ENCODE assay signal across 9 cellular contexts in genomic region chr17:29594441-29595090, GRCh38. TPM values are rescaled to one million over a fixed set of nuclear protein-coding genes. Genes with fewer than 3 reads are reported as not detected.
A peak's percentile ranks its signal among the peaks of the same experiment; 100 is the strongest.
DNase-seq lines count a peak whose midpoint lies in the region; ATAC-seq and TF ChIP-seq lines count a peak whose summit lies in the region.
"Had no signal": no experiment of that assay in that cellular context is flagged by ENCODE, and none has a peak within 500 bp of the region (broad histone marks: within the 10 kb centered on the region; RNA-seq: fewer than 3 reads in every experiment).

No MANE protein-coding gene starts in this region.

- H3K27ac Mint-ChIP-seq in CD8-positive, alpha-beta memory T cell, result no peak overlapping the region
- H3K27ac Mint-ChIP-seq in chondrocyte (ENCODE audit: unreplicated experiment) (no peak overlapping the region), osteocyte (ENCODE audit: unreplicated experiment) (peak overlapping the region; percentile 18)

- H3K9me3 Mint-ChIP-seq in CD8-positive, alpha-beta memory T cell, result no peaks in the 10 kb centered on the region
- H3K9me3 Mint-ChIP-seq in chondrocyte (ENCODE audit: low read depth), result no peaks in the 10 kb centered on the region
- no peaks in the 10 kb centered on the region for H3K9me3 Mint-ChIP-seq in osteocyte (ENCODE audit: unreplicated experiment)

- H3K4me3 ChIP-seq in CD8-positive, alpha-beta memory T cell (ENCODE audit: low read length), result no peak overlapping the region
- H3K4me3 ChIP-seq in OCI-LY1 (ENCODE audit: low read depth, low read length, poor library complexity, severe bottlenecking), result peak overlapping the region; percentile 73

- H3K79me2 ChIP-seq in OCI-LY1 (ENCODE audit: insufficient read depth, low read length), result no peaks in the 10 kb centered on the region

- H3K9me2 ChIP-seq in OCI-LY1 (ENCODE audit: low read depth, low read length), result no peaks in the 10 kb centered on the region

- H3K36me3 Mint-ChIP-seq in CD8-positive, alpha-beta memory T cell, result peaks cover 0 to 1% (median 0%) of the 10 kb centered on the region in 3 donors
- no peaks in the 10 kb centered on the region for H3K36me3 Mint-ChIP-seq in chondrocyte (ENCODE audit: low read depth)
- no peaks in the 10 kb centered on the region for H3K36me3 Mint-ChIP-seq in osteocyte (ENCODE audit: unreplicated experiment)

- H3K4me3 Mint-ChIP-seq in CD8-positive, alpha-beta memory T cell, result peak overlapping the region; percentile 61 to 90 (median 78)
- H3K4me3 Mint-ChIP-seq in chondrocyte (ENCODE audit: unreplicated experiment) (peak overlapping the region; percentile 71), osteocyte (ENCODE audit: unreplicated experiment) (peak overlapping the region; percentile 73)

- no peak for ATAC-seq in GM18502 (IDR thresholded peaks at IDR 0.05; ENCODE audit: poor library complexity, unreplicated experiment)

- peaks cover 39% of the 10 kb centered on the region for H3K4me1 ChIP-seq in CD8-positive, alpha-beta memory T cell (ENCODE audit: insufficient read depth, low read length)
- peaks cover 41% of the 10 kb centered on the region for H3K4me1 ChIP-seq in OCI-LY1 (ENCODE audit: insufficient read depth, low read length, severe bottlenecking)

- POLR2A ChIA-PET in CD8-positive, alpha-beta memory T cell (lab: Charles Lee), result interaction anchor here (1.0 kb wide), 1 partner anchor 22 kb away, joined by 3 read pairs; no protein-coding TSS in a partner anchor

- H3K9me3 ChIP-seq in CD8-positive, alpha-beta memory T cell (ENCODE audit: low read length), result no peaks in the 10 kb centered on the region
- no peaks in the 10 kb centered on the region for H3K9me3 ChIP-seq in OCI-LY1 (ENCODE audit: low read length)

- H3K27me3 ChIP-seq in CD8-positive, alpha-beta memory T cell (ENCODE audit: insufficient read depth, low read length, poor library complexity, severe bottlenecking), result no peaks in the 10 kb centered on the region
- H3K27me3 ChIP-seq in OCI-LY1 (ENCODE audit: insufficient read depth, low read length), result peaks cover 3% of the 10 kb centered on the region; the same call in 1 of the 2 replicates

- TF ChIP-seq CTCF in OCI-LY1 (IDR thresholded peaks at IDR 0.05; ENCODE audit: low read length) (no peak), chondrocyte (IDR thresholded peaks at IDR 0.05) (no peak), osteocyte (IDR thresholded peaks at IDR 0.05) (no peak)

- no peak for DNase-seq in CD8-positive, alpha-beta memory T cell
- DNase-seq in chondrocyte (ENCODE audit: low spot score), result peak; percentile 91
- DNase-seq in osteocyte (ENCODE audit: extremely low spot score, unreplicated experiment), result no peak
- no peak for DNase-seq in stimulated activated CD4-positive, alpha-beta T cell treated with anti-CD3 and anti-CD28 coated beads, Interleukin-4, amount 100 ng/mL, for 24 hours
- no peak for DNase-seq in stimulated activated naive CD4-positive, alpha-beta T cell treated with Interleukin-2 at 50 U/mL for 16 hours (lab: John Stamatoyannopoulos, UW)
- DNase-seq in GOT3 (lab: John Stamatoyannopoulos, UW), result no peak
- DNase-seq: SIG-M5 had no signal

- H2AFZ ChIP-seq in OCI-LY1 (ENCODE audit: low read length), result no peak overlapping the region

- H3K27ac ChIP-seq in CD8-positive, alpha-beta memory T cell (ENCODE audit: low read depth, low read length), result no peak overlapping the region
- no peak overlapping the region for H3K27ac ChIP-seq in OCI-LY1 (ENCODE audit: low read depth, low read length, poor library complexity, severe bottlenecking)

- H3K9ac ChIP-seq in OCI-LY1 (ENCODE audit: low read length), result no peak overlapping the region

- CTCF ChIA-PET in CD8-positive, alpha-beta memory T cell (lab: Charles Lee), result interaction anchor here (0.8 to 6.2 kb wide), 4 partner anchors 9 to 21 kb away, joined by 3 to 113 read pairs (median 64); no protein-coding TSS in a partner anchor

- peak overlapping the region; percentile 82; the same call in 1 of the 2 replicates for H3K4me2 ChIP-seq in OCI-LY1 (ENCODE audit: low read length)

- H3F3A ChIP-seq in OCI-LY1 (ENCODE audit: insufficient read depth, low read length), result no peaks in the 10 kb centered on the region

- H3K36me3 ChIP-seq in CD8-positive, alpha-beta memory T cell (ENCODE audit: insufficient read depth, low read length), result no peaks in the 10 kb centered on the region
- no peaks in the 10 kb centered on the region for H3K36me3 ChIP-seq in OCI-LY1 (ENCODE audit: insufficient read depth, low read length)

- no peaks in the 10 kb centered on the region for H3K27me3 Mint-ChIP-seq in CD8-positive, alpha-beta memory T cell
- no peaks in the 10 kb centered on the region for H3K27me3 Mint-ChIP-seq in chondrocyte (ENCODE audit: low read depth)
- no peaks in the 10 kb centered on the region for H3K27me3 Mint-ChIP-seq in osteocyte (ENCODE audit: unreplicated experiment)

- H3K4me1 Mint-ChIP-seq in CD8-positive, alpha-beta memory T cell, result peaks cover 29 to 40% (median 34%) of the 10 kb centered on the region in 3 donors
- peaks cover 60% of the 10 kb centered on the region for H3K4me1 Mint-ChIP-seq in chondrocyte (ENCODE audit: low read depth)
- H3K4me1 Mint-ChIP-seq in osteocyte (ENCODE audit: unreplicated experiment), result peaks cover 71% of the 10 kb centered on the region

- no peaks in the 10 kb centered on the region for H4K20me1 ChIP-seq in OCI-LY1 (ENCODE audit: insufficient read depth, low read length)

RNA-seq across cellular contexts. Expression of gene ANKRD13B, which starts 1.6 kb away (rescaled TPM):
- total RNA-seq in CD8-positive, alpha-beta memory T cell, result 10 to 100 TPM; 20.8 to 21.8 TPM
- polyA plus RNA-seq in CD8-positive, alpha-beta memory T cell, result 0.35 TPM
- total RNA-seq in chondrocyte, result 21.6 to 27.1 TPM (median 24.5 TPM) in 3 replicates
- total RNA-seq in osteocyte, result 33.1 and 36.1 TPM in 2 replicates

RNA-seq across cellular contexts. Expression of gene GIT1, which starts 5.1 kb away (rescaled TPM):
- total RNA-seq in CD8-positive, alpha-beta memory T cell, result 10 to 100 TPM; 69.7 to 69.8 TPM
- polyA plus RNA-seq in CD8-positive, alpha-beta memory T cell, result 25.7 TPM
- total RNA-seq in chondrocyte (32.1 to 37.7 TPM (median 35.7 TPM) in 3 replicates), osteocyte (48.2 and 50.7 TPM in 2 replicates)

RNA-seq across cellular contexts. Expression of gene TP53I13, which starts 26.1 kb away (rescaled TPM):
- 10 to 100 TPM; 71.3 to 75.5 TPM for total RNA-seq in CD8-positive, alpha-beta memory T cell
- polyA plus RNA-seq in CD8-positive, alpha-beta memory T cell, result 33.1 TPM
- total RNA-seq in chondrocyte (44.6 to 49.8 TPM (median 48.3 TPM) in 3 replicates), osteocyte (42.0 and 43.1 TPM in 2 replicates)

RNA-seq across cellular contexts. Expression of gene ABHD15, which starts 27.7 kb away (rescaled TPM):
- total RNA-seq in CD8-positive, alpha-beta memory T cell, result 10 to 100 TPM; 18.3 to 19.3 TPM
- polyA plus RNA-seq in CD8-positive, alpha-beta memory T cell, result 22.6 TPM
- total RNA-seq in chondrocyte (10.2 to 16.7 TPM (median 11.7 TPM) in 3 replicates), osteocyte (11.7 and 12.8 TPM in 2 replicates)

RNA-seq across cellular contexts. Expression of gene CORO6, which starts 28.1 kb away (rescaled TPM):
- total RNA-seq in CD8-positive, alpha-beta memory T cell, result 1 to 10 TPM; 2.5 to 2.9 TPM
- polyA plus RNA-seq in CD8-positive, alpha-beta memory T cell, result 0.17 TPM
- 6.7 to 7.6 TPM (median 7.2 TPM) in 3 replicates for total RNA-seq in chondrocyte
- 4.8 and 7.1 TPM in 2 replicates for total RNA-seq in osteocyte
